ENCODE assay signal across 19 cellular contexts in genomic region chr10:11319990-11320602, GRCh38.
A peak's percentile ranks its signal among the peaks of the same experiment; 100 is the strongest.
DNase-seq lines count a peak whose midpoint lies in the region; ATAC-seq and TF ChIP-seq lines count a peak whose summit lies in the region.
"Had no signal": no experiment of that assay in that cellular context is flagged by ENCODE, and none has a peak within 500 bp of the region (broad histone marks: within the 10 kb centered on the region; RNA-seq: fewer than 3 reads in every experiment).

No MANE protein-coding gene starts in this region.

- peak; percentile 48 for ATAC-seq in activated CD8-positive, alpha-beta memory T cell treated with anti-CD3 and anti-CD28 coated beads, Interleukin-2, amount 10 ng/mL, durations not matched to agents 7 days and 5 days
- no peak for ATAC-seq in GM18520 (IDR thresholded peaks at IDR 0.05; ENCODE audit: unreplicated experiment)
- no peak for ATAC-seq in left ventricle myocardium superior

- peaks cover 1 to 18% of the 10 kb centered on the region in 2 donors for H3K4me1 ChIP-seq in neuronal stem cell (ENCODE audit: control insufficient read depth in 2 of 2, insufficient read depth in 1 of 2, low read depth in 1 of 2, low read length in 2 of 2)
- H3K4me1 ChIP-seq: A549, right atrium auricular region had no signal

- H3K18ac ChIP-seq in neuronal stem cell (ENCODE audit: low read length): peak overlapping the region; percentile 5

- H4K8ac ChIP-seq in neuronal stem cell (ENCODE audit: low read depth, low read length): no peak overlapping the region

- no peak overlapping the region for H3K14ac ChIP-seq in neuronal stem cell (ENCODE audit: low read length)

- no CpG with 5 or more reads among the region's 11 CpGs for WGBS in neuronal stem cell (ENCODE audit: extremely low coverage in 2 of 2, insufficient read length in 2 of 2, insufficient replicate concordance in 1 of 2), 2 donors

- H2BK15ac ChIP-seq in neuronal stem cell (ENCODE audit: low read length): no peak overlapping the region

- peaks cover 87% of the 10 kb centered on the region for H3K36me3 Mint-ChIP-seq in activated CD8-positive, alpha-beta memory T cell treated with anti-CD3 and anti-CD28 coated beads, Interleukin-2, amount 10 ng/mL, durations not matched to agents 7 days and 5 days
- H3K36me3 Mint-ChIP-seq in activated naive CD8-positive, alpha-beta T cell treated with anti-CD3 and anti-CD28 coated beads for 36 hours: peaks cover 80% of the 10 kb centered on the region

- DNase-seq in activated CD8-positive, alpha-beta memory T cell treated with anti-CD3 and anti-CD28 coated beads, Interleukin-2, amount 10 ng/mL, durations not matched to agents 7 days and 5 days: no peak
- DNase-seq in activated CD8-positive, alpha-beta memory T cell treated with anti-CD3 and anti-CD28 coated beads, Interleukin-2, amount 50 U/mL, for 4 hours: no peak
- DNase-seq in activated naive CD8-positive, alpha-beta T cell treated with anti-CD3 and anti-CD28 coated beads for 36 hours: no peak
- DNase-seq in neuronal stem cell (ENCODE audit: low spot score) (no peak), GM20000 (ENCODE audit: low spot score) (no peak), left ventricle myocardium superior (no peak)
- DNase-seq: GDM1, left ventricle myocardium inferior, NCI-H1105, NCI-H2107, NCI-H524, T1000 had no signal

- peaks cover 97% of the 10 kb centered on the region for H3K36me3 ChIP-seq in KOPT-K1 (ENCODE audit: insufficient read depth, low read length)
- H3K36me3 ChIP-seq in neuronal stem cell (replicated peaks in 1 of 2; ENCODE audit: control insufficient read depth in 2 of 2, insufficient read depth in 2 of 2, low read length in 2 of 2): peaks cover 7 to 13% of the 10 kb centered on the region in 2 donors

- peak overlapping the region; percentile 83 for H3K27ac Mint-ChIP-seq in activated CD8-positive, alpha-beta memory T cell treated with anti-CD3 and anti-CD28 coated beads, Interleukin-2, amount 10 ng/mL, durations not matched to agents 7 days and 5 days
- peak overlapping the region; percentile 81 for H3K27ac Mint-ChIP-seq in activated naive CD8-positive, alpha-beta T cell treated with anti-CD3 and anti-CD28 coated beads for 36 hours

- peaks cover 54% of the 10 kb centered on the region for H3K4me1 Mint-ChIP-seq in activated CD8-positive, alpha-beta memory T cell treated with anti-CD3 and anti-CD28 coated beads, Interleukin-2, amount 10 ng/mL, durations not matched to agents 7 days and 5 days
- peaks cover 67% of the 10 kb centered on the region for H3K4me1 Mint-ChIP-seq in activated naive CD8-positive, alpha-beta T cell treated with anti-CD3 and anti-CD28 coated beads for 36 hours

- H3K27ac ChIP-seq in KOPT-K1 (ENCODE audit: low read depth, low read length, poor library complexity, severe bottlenecking) (peak overlapping the region; percentile 11), neuronal stem cell (replicated peaks; ENCODE audit: low read length) (no peak overlapping the region)
- H3K27ac ChIP-seq: A549; BLaER1 treated with 17β-estradiol and CSF1 and Interleukin-3, amounts not matched to agents 10 nM and 100 nM; cardiac muscle cell; left ventricle myocardium inferior; right atrium auricular region; SK-N-MC had no signal

- H3K9me3 ChIP-seq in KOPT-K1 (ENCODE audit: insufficient read depth, low read length, poor library complexity, severe bottlenecking): no peaks in the 10 kb centered on the region
- peaks cover 0 to 2% of the 10 kb centered on the region in 2 donors for H3K9me3 ChIP-seq in neuronal stem cell (replicated peaks in 1 of 2; ENCODE audit: control insufficient read depth in 2 of 2, insufficient read depth in 1 of 2, low read depth in 1 of 2, low read length in 2 of 2)
- H3K9me3 ChIP-seq: A549; BLaER1 treated with 17β-estradiol and CSF1 and Interleukin-3, amounts not matched to agents 10 nM and 100 nM; left ventricle myocardium inferior; right atrium auricular region had no signal

- no peak overlapping the region for H2BK5ac ChIP-seq in neuronal stem cell (ENCODE audit: low read length)

- no peak overlapping the region for H3K4me3 Mint-ChIP-seq in activated CD8-positive, alpha-beta memory T cell treated with anti-CD3 and anti-CD28 coated beads, Interleukin-2, amount 10 ng/mL, durations not matched to agents 7 days and 5 days
- no peak overlapping the region for H3K4me3 Mint-ChIP-seq in activated naive CD8-positive, alpha-beta T cell treated with anti-CD3 and anti-CD28 coated beads for 36 hours

- no peak overlapping the region for H3K4me3 ChIP-seq in neuronal stem cell (ENCODE audit: low read length in 2 of 2)
- H3K4me3 ChIP-seq: A549; BLaER1 treated with 17β-estradiol and CSF1 and Interleukin-3, amounts not matched to agents 10 nM and 100 nM; cardiac muscle cell; left ventricle myocardium inferior; right atrium auricular region; SK-N-MC had no signal

- no peak overlapping the region for H2BK120ac ChIP-seq in neuronal stem cell (ENCODE audit: low read depth, low read length)

- no peak overlapping the region for H2AK5ac ChIP-seq in neuronal stem cell (ENCODE audit: low read depth, low read length)

- no peaks in the 10 kb centered on the region for H3K9me3 Mint-ChIP-seq in activated CD8-positive, alpha-beta memory T cell treated with anti-CD3 and anti-CD28 coated beads, Interleukin-2, amount 10 ng/mL, durations not matched to agents 7 days and 5 days (ENCODE audit: low read depth)
- no peaks in the 10 kb centered on the region for H3K9me3 Mint-ChIP-seq in activated naive CD8-positive, alpha-beta T cell treated with anti-CD3 and anti-CD28 coated beads for 36 hours

- H2BK12ac ChIP-seq in neuronal stem cell (ENCODE audit: low read length): no peak overlapping the region

- no peak overlapping the region for H3K4ac ChIP-seq in neuronal stem cell (ENCODE audit: low read length)

- H3K27me3 Mint-ChIP-seq in activated CD8-positive, alpha-beta memory T cell treated with anti-CD3 and anti-CD28 coated beads, Interleukin-2, amount 10 ng/mL, durations not matched to agents 7 days and 5 days: no peaks in the 10 kb centered on the region
- H3K27me3 Mint-ChIP-seq in activated naive CD8-positive, alpha-beta T cell treated with anti-CD3 and anti-CD28 coated beads for 36 hours: no peaks in the 10 kb centered on the region

- no peak overlapping the region for H4K91ac ChIP-seq in neuronal stem cell (ENCODE audit: low read depth, low read length, poor library complexity)

- no peak overlapping the region for H3K9ac ChIP-seq in neuronal stem cell (ENCODE audit: low read depth, low read length, poor library complexity)
- H3K9ac ChIP-seq: BLaER1 treated with 17β-estradiol and CSF1 and Interleukin-3, amounts not matched to agents 10 nM and 100 nM had no signal

- no peak overlapping the region for H3K4me2 ChIP-seq in neuronal stem cell (ENCODE audit: insufficient read depth, low read length, poor library complexity, severe bottlenecking)
- H3K4me2 ChIP-seq: A549; BLaER1 treated with 17β-estradiol and CSF1 and Interleukin-3, amounts not matched to agents 10 nM and 100 nM had no signal

- no peaks in the 10 kb centered on the region for H3K27me3 ChIP-seq in neuronal stem cell (ENCODE audit: control insufficient read depth in 3 of 3, insufficient read depth in 3 of 3, low read depth in 1 of 3, low read length in 3 of 3)
- H3K27me3 ChIP-seq: BLaER1 treated with 17β-estradiol and CSF1 and Interleukin-3, amounts not matched to agents 10 nM and 100 nM; cardiac muscle cell; right atrium auricular region had no signal

- no peak overlapping the region for H3K23ac ChIP-seq in neuronal stem cell (ENCODE audit: low read depth, low read length, poor library complexity)

- CTCF ChIA-PET in activated CD8-positive, alpha-beta memory T cell treated with anti-CD3 and anti-CD28 coated beads, Interleukin-2, amount 10 ng/mL, durations not matched to agents 7 days and 5 days (lab: Charles Lee): interaction anchor here (0.7 to 2.4 kb wide), 3 partner anchors 8 to 165 kb away, joined by 3 to 6 read pairs (median 4); no protein-coding TSS in a partner anchor

- H3K79me1 ChIP-seq in neuronal stem cell (ENCODE audit: low read depth, low read length): no peaks in the 10 kb centered on the region

- no peak overlapping the region for H2AFZ ChIP-seq in neuronal stem cell (ENCODE audit: low read length)

- TF ChIP-seq CTCF in GM20000 (IDR thresholded peaks at IDR 0.05; ENCODE audit: extremely low read depth, missing control alignments): no peak

- intact Hi-C loops in left ventricle myocardium superior (cut with micrococcal nuclease): no loop called here
